28 cellular contexts compared by ENCODE assay signal in genomic region chr14:71536927-71537772, GRCh38.
DNase-seq lines count a peak whose midpoint lies in the region; ATAC-seq and TF ChIP-seq lines count a peak whose summit lies in the region.
"Had no signal": no experiment of that assay in that cellular context is flagged by ENCODE, and none has a peak within 500 bp of the region (broad histone marks: within the 10 kb centered on the region; RNA-seq: fewer than 3 reads in every experiment).

No MANE protein-coding gene starts in this region.

- H2BK5ac ChIP-seq in H9 (ENCODE audit: insufficient read length, low read length): no peak overlapping the region

- DNase-seq in H9 (no peak), PC-3 (no peak), chondrocyte (ENCODE audit: low spot score) (no peak), progenitor cell of endocrine pancreas (ENCODE audit: low spot score, unreplicated experiment) (no peak), GM03348 (ENCODE audit: low spot score) (no peak), activated gamma-delta T cell treated with Interleukin-2 at 50 U/mL for 16 hours (no peak)
- DNase-seq in naive thymus-derived CD8-positive, alpha-beta T cell: no peak
- DNase-seq: activated CD4-positive, alpha-beta T cell treated with anti-CD3 and anti-CD28 coated beads, Interleukin-2, amount 50 U/mL, for 48 hours; activated CD4-positive, CD25-positive, alpha-beta regulatory T cell treated with anti-CD3 and anti-CD28 coated beads, Interleukin-2, amount 50 U/mL, for 72 hours; activated CD8-positive, alpha-beta memory T cell treated with anti-CD3 and anti-CD28 coated beads, Interleukin-2, amount 50 U/mL, for 4 hours; activated naive CD4-positive, alpha-beta T cell treated with anti-CD3 and anti-CD28 coated beads, Interleukin-2, amount 10 ng/mL, durations not matched to agents 7 days and 5 days; amniotic stem cell; brain microvascular endothelial cell; DMS153; foreskin melanocyte; heart left ventricle; Karpas-422; NCI-H1417 treated with DMSO at 0.1 percent for 48 hours; NCI-H226; NCI-H526 treated with DMSO at 0.1 percent for 48 hours; right cardiac atrium; SJCRH30; stimulated activated CD8-positive, alpha-beta memory T cell treated with anti-CD3 and anti-CD28 coated beads, Interleukin-4, amount 100 ng/mL, for 48 hours; SW 1271 had no signal

- no peaks in the 10 kb centered on the region for H3K27me3 ChIP-seq in H9 (ENCODE audit: insufficient read depth, low read length)
- H3K27me3 ChIP-seq in PC-3 (ENCODE audit: low read length): no peaks in the 10 kb centered on the region
- H3K27me3 ChIP-seq: BLaER1, brain microvascular endothelial cell, heart left ventricle, neural progenitor cell, SJCRH30 had no signal

- H3K79me1 ChIP-seq in H9 (ENCODE audit: insufficient read depth, low read depth, low read length, poor library complexity, severe bottlenecking): no peaks in the 10 kb centered on the region

- no peak overlapping the region for H4K91ac ChIP-seq in H9 (ENCODE audit: insufficient read length, low read depth, low read length)

- H3K4me1 Mint-ChIP-seq in H9 (peaks cover 40 to 48% of the 10 kb centered on the region in 2 experiments), chondrocyte (ENCODE audit: low read depth) (peaks cover 86% of the 10 kb centered on the region), progenitor cell of endocrine pancreas (ENCODE audit: low read depth) (peaks cover 20% of the 10 kb centered on the region)
- H3K4me1 Mint-ChIP-seq in naive thymus-derived CD8-positive, alpha-beta T cell: peaks cover 11 to 39% (median 32%) of the 10 kb centered on the region in 4 donors

- no peaks in the 10 kb centered on the region for H3F3A ChIP-seq in PC-3 (ENCODE audit: low read length, unreplicated experiment)

- no peak overlapping the region for H4K5ac ChIP-seq in H9 (ENCODE audit: insufficient read length, low read depth, low read length)

- H3K36me3 ChIP-seq in PC-3 (ENCODE audit: low read depth, low read length): 0 out of 2 replicates have a peak, but pooled peaks cover 3% of the 10 kb centered on the region
- H3K36me3 ChIP-seq: BLaER1, brain microvascular endothelial cell, heart left ventricle, neural progenitor cell, SJCRH30 had no signal

- peak overlapping the region; percentile 42 to 76 (median 46); a peak in 6 of 7 replicates for H3K27ac Mint-ChIP-seq in H9
- H3K27ac Mint-ChIP-seq in chondrocyte (ENCODE audit: unreplicated experiment): peak overlapping the region; percentile 91
- peak overlapping the region; percentile 9 for H3K27ac Mint-ChIP-seq in progenitor cell of endocrine pancreas
- peak overlapping the region in 5 of 10 donors; percentile 2 to 42 (median 8) for H3K27ac Mint-ChIP-seq in naive thymus-derived CD8-positive, alpha-beta T cell
- H3K27ac Mint-ChIP-seq: activated naive CD4-positive, alpha-beta T cell treated with anti-CD3 and anti-CD28 coated beads, Interleukin-2, amount 10 ng/mL, durations not matched to agents 7 days and 5 days; neural progenitor cell; type B pancreatic cell had no signal

- H3K4me2 ChIP-seq in H9 (ENCODE audit: insufficient read depth, insufficient read length, low read length) (no peak overlapping the region), PC-3 (ENCODE audit: low read length) (no peak overlapping the region)
- H3K4me2 ChIP-seq: BLaER1, neural progenitor cell had no signal

- no peak overlapping the region for H4K8ac ChIP-seq in H9 (replicated peaks; ENCODE audit: insufficient read length, low read depth, low read length)

- H3K9me3 Mint-ChIP-seq in H9: no peaks in the 10 kb centered on the region
- no peaks in the 10 kb centered on the region for H3K9me3 Mint-ChIP-seq in chondrocyte (ENCODE audit: low read depth)
- H3K9me3 Mint-ChIP-seq in progenitor cell of endocrine pancreas (ENCODE audit: low read depth): no peaks in the 10 kb centered on the region
- no peaks in the 10 kb centered on the region for H3K9me3 Mint-ChIP-seq in naive thymus-derived CD8-positive, alpha-beta T cell
- H3K9me3 Mint-ChIP-seq: activated naive CD4-positive, alpha-beta T cell treated with anti-CD3 and anti-CD28 coated beads, Interleukin-2, amount 10 ng/mL, durations not matched to agents 7 days and 5 days; neural progenitor cell; type B pancreatic cell had no signal

- H3K79me2 ChIP-seq in H9 (ENCODE audit: insufficient read depth, low read length) (no peaks in the 10 kb centered on the region), PC-3 (ENCODE audit: low read length) (peaks cover 25% of the 10 kb centered on the region; the same call in 1 of the 2 replicates)

- no peak overlapping the region for H3K23ac ChIP-seq in H9 (ENCODE audit: insufficient read length, low read depth, low read length)

- H3K9me3 ChIP-seq in H9 (ENCODE audit: control insufficient read depth, low read depth, low read length): no peaks in the 10 kb centered on the region
- no peaks in the 10 kb centered on the region for H3K9me3 ChIP-seq in PC-3 (ENCODE audit: low read length)
- H3K9me3 ChIP-seq: BLaER1, heart left ventricle, SJCRH30 had no signal

- H2BK12ac ChIP-seq in H9 (ENCODE audit: insufficient read length, low read depth, low read length): no peak overlapping the region

- H3K4me3 Mint-ChIP-seq in H9 (no peak overlapping the region), chondrocyte (ENCODE audit: unreplicated experiment) (no peak overlapping the region), progenitor cell of endocrine pancreas (ENCODE audit: low read depth) (no peak overlapping the region)
- H3K4me3 Mint-ChIP-seq in naive thymus-derived CD8-positive, alpha-beta T cell: no peak overlapping the region
- H3K4me3 Mint-ChIP-seq: activated naive CD4-positive, alpha-beta T cell treated with anti-CD3 and anti-CD28 coated beads, Interleukin-2, amount 10 ng/mL, durations not matched to agents 7 days and 5 days; neural progenitor cell; type B pancreatic cell had no signal

- H3K14ac ChIP-seq in H9 (ENCODE audit: insufficient read depth, low read length): no peak overlapping the region

- TF ChIP-seq CTCF in H9 (conservative IDR thresholded peaks at IDR 0.05) (no peak), PC-3 (conservative IDR thresholded peaks at IDR 0.05; ENCODE audit: low read depth, low read length) (no peak), chondrocyte (IDR thresholded peaks at IDR 0.05) (no peak), progenitor cell of endocrine pancreas (IDR thresholded peaks at IDR 0.05; ENCODE audit: unreplicated experiment) (no peak)

- H2AK5ac ChIP-seq in H9 (ENCODE audit: insufficient read length, low read length): no peak overlapping the region

- H3K27me3 Mint-ChIP-seq in H9 (ENCODE audit: low read depth) (no peaks in the 10 kb centered on the region), chondrocyte (ENCODE audit: low read depth) (no peaks in the 10 kb centered on the region), progenitor cell of endocrine pancreas (no peaks in the 10 kb centered on the region)
- H3K27me3 Mint-ChIP-seq in naive thymus-derived CD8-positive, alpha-beta T cell: no peaks in the 10 kb centered on the region
- H3K27me3 Mint-ChIP-seq: activated naive CD4-positive, alpha-beta T cell treated with anti-CD3 and anti-CD28 coated beads, Interleukin-2, amount 10 ng/mL, durations not matched to agents 7 days and 5 days; type B pancreatic cell had no signal

- H2AFZ ChIP-seq in H9 (ENCODE audit: low read length): no peak overlapping the region
- no peak overlapping the region for H2AFZ ChIP-seq in PC-3 (ENCODE audit: low read length)
- H2AFZ ChIP-seq: neural progenitor cell had no signal

- no peak overlapping the region for H3T11ph ChIP-seq in H9 (ENCODE audit: low read length)

- no peak overlapping the region for H3K4me3 ChIP-seq in PC-3 (ENCODE audit: low read length)
- H3K4me3 ChIP-seq: BLaER1, heart left ventricle, lung, neural progenitor cell, SJCRH30 had no signal

- H3K4ac ChIP-seq in H9 (ENCODE audit: low read depth, low read length): no peak overlapping the region

- no peak overlapping the region for H2BK120ac ChIP-seq in H9 (ENCODE audit: low read depth, low read length, poor library complexity, severe bottlenecking)

- BruUV-seq in PC-3 (replicated peaks; lab: Mats Ljungman, UMichigan): no TSS peak

- H3K4me1 ChIP-seq in H9 (ENCODE audit: insufficient read depth, low read length): peaks cover 5% of the 10 kb centered on the region; the same call in 1 of the 2 replicates
- no peaks in the 10 kb centered on the region for H3K4me1 ChIP-seq in PC-3 (ENCODE audit: insufficient read depth, low read length)

- POLR2A ChIA-PET in PC-3 (lab: Charles Lee; ENCODE audit: unreplicated experiment): no interaction called here
- POLR2A ChIA-PET in naive thymus-derived CD8-positive, alpha-beta T cell (lab: Charles Lee): no interaction called here

- H3K56ac ChIP-seq in H9 (ENCODE audit: insufficient read length, low read depth, low read length): no peak overlapping the region

- H3K36me3 Mint-ChIP-seq in H9 (ENCODE audit: insufficient read depth in 1 of 3, low read depth in 3 of 3): no peaks in the 10 kb centered on the region; a peak in 1 of 7 replicates
- H3K36me3 Mint-ChIP-seq in chondrocyte (ENCODE audit: low read depth): no peaks in the 10 kb centered on the region
- H3K36me3 Mint-ChIP-seq in progenitor cell of endocrine pancreas (ENCODE audit: insufficient read depth): no peaks in the 10 kb centered on the region
- H3K36me3 Mint-ChIP-seq in naive thymus-derived CD8-positive, alpha-beta T cell: peaks cover 0 to 7% (median 2%) of the 10 kb centered on the region in 3 donors
- H3K36me3 Mint-ChIP-seq: activated naive CD4-positive, alpha-beta T cell treated with anti-CD3 and anti-CD28 coated beads, Interleukin-2, amount 10 ng/mL, durations not matched to agents 7 days and 5 days; neural progenitor cell; type B pancreatic cell had no signal

- H2BK15ac ChIP-seq in H9 (ENCODE audit: low read depth, low read length): no peak overlapping the region

- ATAC-seq in PC-3: peak; percentile 45
- no peak for ATAC-seq in naive thymus-derived CD8-positive, alpha-beta T cell
- ATAC-seq: heart left ventricle, right cardiac atrium had no signal

- H4K20me1 ChIP-seq in H9 (ENCODE audit: control insufficient read depth, insufficient read depth, insufficient read length) (no peaks in the 10 kb centered on the region), PC-3 (ENCODE audit: low read length) (0 out of 2 replicates have a peak, but pooled peaks cover 7% of the 10 kb centered on the region)
- H4K20me1 ChIP-seq: BLaER1 had no signal

- no peak overlapping the region for H3K18ac ChIP-seq in H9 (ENCODE audit: insufficient read length, low read depth, low read length)

- intact Hi-C loops in PC-3 (cut with micrococcal nuclease): loop anchor here (5.0 kb wide), 1 partner anchor 215 kb away; the partner anchor contains the start of gene SIPA1L1

- no peaks in the 10 kb centered on the region for H3K9me2 ChIP-seq in PC-3 (replicated peaks; ENCODE audit: low read length)

- WGBS in H9 (ENCODE audit: extremely low coverage, insufficient read length, low lambda C conversion rate): no CpG with 5 or more reads among the region's 9 CpGs

- H3K27ac ChIP-seq in H9 (ENCODE audit: insufficient read length, low read depth, low read length) (no peak overlapping the region), PC-3 (ENCODE audit: low read length) (no peak overlapping the region)
- H3K27ac ChIP-seq: BLaER1, brain microvascular endothelial cell, neural progenitor cell, SJCRH30 had no signal

- H3K9ac ChIP-seq in H9 (ENCODE audit: extremely low read depth, insufficient read length, low read length) (no peak overlapping the region), PC-3 (ENCODE audit: low read length) (no peak overlapping the region)
- H3K9ac ChIP-seq: BLaER1, neural progenitor cell had no signal

- no peaks in the 10 kb centered on the region for H3K23me2 ChIP-seq in H9 (ENCODE audit: insufficient read length, low read depth, low read length, poor library complexity, severe bottlenecking)

- CTCF ChIA-PET in PC-3 (lab: Charles Lee): no interaction called here

- H2BK20ac ChIP-seq in H9 (ENCODE audit: low read depth, low read length, poor library complexity, severe bottlenecking): no peak overlapping the region
